ENCODE assay signal across 35 cellular contexts in the genomic region with DNA sequence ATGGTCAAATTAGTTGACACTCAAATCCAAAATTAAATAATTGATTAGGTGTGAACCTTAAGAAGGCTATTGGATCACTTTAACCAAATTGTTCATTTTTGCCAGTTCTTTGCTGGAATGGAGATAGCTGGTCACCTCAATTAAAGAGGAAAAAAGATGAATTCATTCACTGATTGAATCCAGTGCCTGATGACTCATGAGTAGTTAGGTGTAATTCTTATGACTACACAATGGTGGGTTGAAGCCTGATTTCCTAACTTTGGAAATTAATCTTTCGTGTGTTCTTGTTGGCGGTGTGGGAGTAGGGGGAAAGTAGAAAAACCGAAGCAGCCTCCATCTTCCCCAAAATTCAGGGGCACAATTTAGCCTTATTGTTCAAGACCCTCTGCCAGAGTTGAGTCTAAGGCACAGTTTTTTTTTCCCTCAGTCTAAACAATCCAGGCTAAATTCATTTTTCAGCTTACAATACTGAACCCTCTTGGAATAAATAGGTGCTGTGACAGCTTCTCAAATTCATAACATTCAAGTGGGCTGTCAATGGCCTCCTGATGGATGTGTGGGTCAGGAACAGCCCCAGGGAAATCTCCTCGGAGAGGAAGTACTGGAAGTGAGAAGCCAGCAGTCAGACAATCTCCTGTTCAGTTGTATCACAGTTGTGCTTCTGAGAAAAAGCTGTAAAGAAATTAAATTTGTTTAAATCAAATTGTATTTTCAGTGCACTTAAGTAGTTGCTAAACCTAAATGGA.
A peak's percentile ranks its signal among the peaks of the same experiment; 100 is the strongest.
DNase-seq lines count a peak whose midpoint lies in the region; ATAC-seq and TF ChIP-seq lines count a peak whose summit lies in the region.
"Had no signal": no experiment of that assay in that cellular context is flagged by ENCODE, and none has a peak within 500 bp of the region (broad histone marks: within the 10 kb centered on the region; RNA-seq: fewer than 3 reads in every experiment).

No MANE protein-coding gene starts in this region.

- no peaks in the 10 kb centered on the region for H3K27me3 ChIP-seq in breast epithelium
- H3K27me3 ChIP-seq: BE2C, esophagus muscularis mucosa, thyroid gland had no signal

- H3K4me3 ChIP-seq in breast epithelium = no peak overlapping the region
- H3K4me3 ChIP-seq: A549, esophagus muscularis mucosa, HAP-1, SK-N-MC, thyroid gland had no signal

- no peaks in the 10 kb centered on the region for H3K9me3 Mint-ChIP-seq in MCF 10A (ENCODE audit: unreplicated experiment)
- H3K9me3 Mint-ChIP-seq: activated T-helper 2 cell treated with anti-CD3 and anti-CD28 coated beads, Interferon-gamma antibody, Interleukin-2, Interleukin-4, amounts not matched to agents 10 μg/mL and 5 μg/mL and 100 μg/mL, durations not matched to agents 14 hours and 24 hours and 36 hours had no signal

- ATAC-seq in HG03457 (IDR thresholded peaks at IDR 0.05; ENCODE audit: unreplicated experiment) (no peak), HG03045 (IDR thresholded peaks at IDR 0.05; ENCODE audit: unreplicated experiment) (no peak), GM19467 (IDR thresholded peaks at IDR 0.05; ENCODE audit: unreplicated experiment) (no peak)
- ATAC-seq: A549; natural killer cell; stimulated activated naive CD8-positive, alpha-beta T cell treated with anti-CD3 and anti-CD28 coated beads, Interleukin-15, amount 100 ng/mL, for 72 hours had no signal

- H3K36me3 ChIP-seq in breast epithelium = no peaks in the 10 kb centered on the region
- H3K36me3 ChIP-seq: BE2C, HAP-1, thyroid gland had no signal

- BruUV-seq in MCF 10A (replicated peaks; lab: Mats Ljungman, UMichigan) = no TSS peak

- H3K27ac Mint-ChIP-seq in MCF 10A (ENCODE audit: low read depth, unreplicated experiment) = no peak overlapping the region
- H3K27ac Mint-ChIP-seq: activated CD4-positive, alpha-beta memory T cell treated with anti-CD3 and anti-CD28 coated beads, Interleukin-2, amount 10 ng/mL, durations not matched to agents 7 days and 5 days; activated naive CD8-positive, alpha-beta T cell; activated T-helper 2 cell treated with anti-CD3 and anti-CD28 coated beads, Interferon-gamma antibody, Interleukin-2, Interleukin-4, amounts not matched to agents 10 μg/mL and 5 μg/mL and 100 μg/mL, durations not matched to agents 14 hours and 24 hours and 36 hours; CD8-positive, alpha-beta memory T cell; natural killer cell; stimulated activated naive CD8-positive, alpha-beta T cell treated with anti-CD3 and anti-CD28 coated beads, Interleukin-15, amount 100 ng/mL, for 72 hours had no signal

- POLR2A ChIA-PET in MCF 10A (lab: Yijun Ruan, JAX) = no interaction called here

- H3K27ac ChIP-seq in breast epithelium = no peak overlapping the region
- H3K27ac ChIP-seq: A549, esophagus muscularis mucosa, SK-N-MC, thyroid gland had no signal

- CTCF ChIA-PET in MCF 10A (lab: Yijun Ruan, JAX) = interaction anchor here (0.6 to 0.7 kb wide), 2 partner anchors 18 to 424 kb away, joined by 3 read pairs; no protein-coding TSS in a partner anchor

- H3K9me3 ChIP-seq in breast epithelium = no peaks in the 10 kb centered on the region
- H3K9me3 ChIP-seq: A549, BE2C, esophagus muscularis mucosa, HAP-1, thyroid gland had no signal

- no peak overlapping the region for H3K4me3 Mint-ChIP-seq in MCF 10A (ENCODE audit: unreplicated experiment)
- H3K4me3 Mint-ChIP-seq: activated CD4-positive, alpha-beta memory T cell treated with anti-CD3 and anti-CD28 coated beads, Interleukin-2, amount 10 ng/mL, durations not matched to agents 7 days and 5 days; activated naive CD8-positive, alpha-beta T cell; CD8-positive, alpha-beta memory T cell; natural killer cell; stimulated activated naive CD8-positive, alpha-beta T cell treated with anti-CD3 and anti-CD28 coated beads, Interleukin-15, amount 100 ng/mL, for 72 hours had no signal

- peak; percentile 38 for DNase-seq in MCF 10A (ENCODE audit: unreplicated experiment)
- DNase-seq in breast epithelium (ENCODE audit: low spot score in 2 of 2) = no peak
- DNase-seq in RKO (ENCODE audit: low spot score) = peak; percentile 4
- peak; percentile 33 for DNase-seq in fibroblast of peridontal ligament (ENCODE audit: extremely low read depth)
- DNase-seq in DMS 273 (lab: John Stamatoyannopoulos, UW; ENCODE audit: unreplicated experiment) = no peak
- DNase-seq: activated CD4-positive, alpha-beta memory T cell treated with anti-CD3 and anti-CD28 coated beads, Interleukin-2, amount 10 ng/mL, durations not matched to agents 7 days and 5 days; activated CD4-positive, alpha-beta T cell treated with anti-CD3 and anti-CD28 coated beads for 1 hour; activated CD8-positive, alpha-beta memory T cell treated with anti-CD3 and anti-CD28 coated beads, Interleukin-2, amount 50 U/mL, for 48 hours; aorta; BE2C; CD8-positive, alpha-beta memory T cell; central memory CD4-positive, alpha-beta T cell; DMS153; GDM1; glutamatergic neuron; natural killer cell; NCI-H1694; NCI-H446; NCI-H774; retina; small intestine; stimulated activated CD4-positive, alpha-beta T cell treated with anti-CD3 and anti-CD28 coated beads, Interleukin-1b, Interleukin-23, amount 100 ng/mL, for 48 hours; stimulated activated CD8-positive, alpha-beta memory T cell treated with anti-CD3 and anti-CD28 coated beads, Interleukin-4, amount 100 ng/mL, for 48 hours; stimulated activated naive CD8-positive, alpha-beta T cell treated with anti-CD3 and anti-CD28 coated beads, Interleukin-15, amount 100 ng/mL, for 72 hours; T-helper 2 cell had no signal

- H3K36me3 Mint-ChIP-seq in MCF 10A (ENCODE audit: insufficient read depth, unreplicated experiment) = no peaks in the 10 kb centered on the region

- intact Hi-C loops in MCF 10A (cut with micrococcal nuclease) (no loop called here), breast epithelium (cut with DNase I; ENCODE audit: low total_unique reads) (no loop called here)

- no peak for TF ChIP-seq POLR2A in breast epithelium (IDR thresholded peaks at IDR 0.05)

- H3K4me1 Mint-ChIP-seq in MCF 10A (ENCODE audit: insufficient read depth, unreplicated experiment) = no peaks in the 10 kb centered on the region
- H3K4me1 Mint-ChIP-seq: activated CD4-positive, alpha-beta memory T cell treated with anti-CD3 and anti-CD28 coated beads, Interleukin-2, amount 10 ng/mL, durations not matched to agents 7 days and 5 days; CD8-positive, alpha-beta memory T cell; stimulated activated naive CD8-positive, alpha-beta T cell treated with anti-CD3 and anti-CD28 coated beads, Interleukin-15, amount 100 ng/mL, for 72 hours had no signal

- TF ChIP-seq CTCF in MCF 10A (IDR thresholded peaks at IDR 0.05; ENCODE audit: unreplicated experiment) = no peak
- TF ChIP-seq CTCF in breast epithelium (IDR thresholded peaks at IDR 0.05) = no peak

- H3K4me1 ChIP-seq in breast epithelium = no peaks in the 10 kb centered on the region
- H3K4me1 ChIP-seq: A549, BE2C, esophagus muscularis mucosa, HAP-1 had no signal

- no peaks in the 10 kb centered on the region for H3K27me3 Mint-ChIP-seq in MCF 10A (ENCODE audit: insufficient read depth, unreplicated experiment)
- H3K27me3 Mint-ChIP-seq: activated CD4-positive, alpha-beta memory T cell treated with anti-CD3 and anti-CD28 coated beads, Interleukin-2, amount 10 ng/mL, durations not matched to agents 7 days and 5 days; activated naive CD8-positive, alpha-beta T cell; CD8-positive, alpha-beta memory T cell; stimulated activated naive CD8-positive, alpha-beta T cell treated with anti-CD3 and anti-CD28 coated beads, Interleukin-15, amount 100 ng/mL, for 72 hours had no signal

Comparison
In these comparisons a context has a peak if more than half of its experiments do, and no peak if none do; other contexts are left out.
1. DNase-seq: peak in MCF 10A (single experiment), RKO (single experiment) and fibroblast of peridontal ligament (single experiment); none in breast epithelium (0 of 2) and DMS 273 (single experiment).